In genomic region chr15:25693321-25694237, GRCh38 we compare ENCODE assay signal across 8 cellular contexts.
DNase-seq lines count a peak whose midpoint lies in the region; ATAC-seq and TF ChIP-seq lines count a peak whose summit lies in the region.

No MANE protein-coding gene starts in this region.

- CTCF ChIA-PET in HEK293 (lab: Yijun Ruan, JAX): interaction anchor here (0.6 to 4.0 kb wide), 3 partner anchors 17 to 1640 kb away, joined by 4 to 19 read pairs (median 6); no protein-coding TSS in a partner anchor

- POLR2A ChIA-PET in HEK293 (lab: Yijun Ruan, JAX): no interaction called here

- no peak overlapping the region for H3K27ac ChIP-seq in HEK293 (ENCODE audit: extremely low read depth, low read depth, low read length)
- no peak overlapping the region for H3K27ac ChIP-seq in cardiac muscle cell

- H3K27me3 ChIP-seq in cardiac muscle cell: peaks cover under 1% of the 10 kb centered on the region

- no peak for ATAC-seq in HG03045 (IDR thresholded peaks at IDR 0.05; ENCODE audit: unreplicated experiment)

- TF ChIP-seq CTCF in AG10803 (conservative IDR thresholded peaks at IDR 0.05; ENCODE audit: low read length): peak; percentile 71
- no peak for TF ChIP-seq CTCF in HEK293 (tag by site-specific recombination; IDR thresholded peaks at IDR 0.05)
- peak; percentile 68 for TF ChIP-seq CTCF in cardiac muscle cell (IDR thresholded peaks at IDR 0.05; ENCODE audit: low read depth, low read length)

- H3K4me3 ChIP-seq in AG10803 (ENCODE audit: low read length): no peak overlapping the region
- H3K4me3 ChIP-seq in HEK293 (ENCODE audit: low read depth, low read length): no peak overlapping the region
- no peak overlapping the region for H3K4me3 ChIP-seq in cardiac muscle cell

- DNase-seq in AG10803 (ENCODE audit: low read depth): peak; percentile 34
- DNase-seq in activated CD8-positive, alpha-beta memory T cell treated with anti-CD3 and anti-CD28 coated beads for 24 hours: peak; percentile 69
- DNase-seq in cardiac muscle cell (ENCODE audit: low read depth in 1 of 2, low spot score in 1 of 2): peak; percentile 37 to 64
- peak in 2 of 3 donors; percentile 16 to 19 for DNase-seq in stimulated activated CD4-positive, alpha-beta T cell treated with anti-CD3 and anti-CD28 coated beads, Interleukin-12 subunit alpha, Interleukin-12 subunit beta, amount 100 ng/mL, for 48 hours (ENCODE audit: low read depth in 2 of 3, low spot score in 1 of 3)
- no peak for DNase-seq in DMS153 (lab: John Stamatoyannopoulos, UW)
- DNase-seq in NCI-H2029 treated with DMSO at 0.1 percent for 48 hours (lab: John Stamatoyannopoulos, UW): no peak

- no peaks in the 10 kb centered on the region for H3K9me3 ChIP-seq in HEK293 (ENCODE audit: control insufficient read depth, insufficient read depth, low read depth, low read length)
- H3K9me3 ChIP-seq in cardiac muscle cell (ENCODE audit: low read depth): no peaks in the 10 kb centered on the region

- H3K36me3 ChIP-seq in HEK293 (ENCODE audit: control insufficient read depth in 2 of 2, insufficient read depth in 1 of 2, low read length in 2 of 2) (no peaks in the 10 kb centered on the region), cardiac muscle cell (no peaks in the 10 kb centered on the region)

- H3K4me1 ChIP-seq in HEK293 (ENCODE audit: control insufficient read depth, insufficient read depth, low read length) (no peaks in the 10 kb centered on the region), cardiac muscle cell (ENCODE audit: low read depth) (peaks cover 15% of the 10 kb centered on the region)

TF ChIP-seq in HEK293, 187 proteins besides CTCF, POLR2A, EP300 and RAD21:
- TF ChIP-seq ZNF248 (tag by site-specific recombination; IDR thresholded peaks at IDR 0.05) (no peak), ZNF654 (tag by site-specific recombination; IDR thresholded peaks at IDR 0.05; ENCODE audit: low read depth) (peak; percentile 16; the same call in 1 of the 2 replicates)

Comparison
In these comparisons a context has a peak if more than half of its experiments do, and no peak if none do; other contexts are left out.
1. DNase-seq: peak in AG10803 (single experiment), activated CD8-positive, alpha-beta memory T cell treated with anti-CD3 and anti-CD28 coated beads for 24 hours (single experiment), cardiac muscle cell (2 of 2) and stimulated activated CD4-positive, alpha-beta T cell treated with anti-CD3 and anti-CD28 coated beads, Interleukin-12 subunit alpha, Interleukin-12 subunit beta, amount 100 ng/mL, for 48 hours (2 of 3); none in DMS153 (single experiment) and NCI-H2029 treated with DMSO at 0.1 percent for 48 hours (single experiment).